In the genomic region with DNA sequence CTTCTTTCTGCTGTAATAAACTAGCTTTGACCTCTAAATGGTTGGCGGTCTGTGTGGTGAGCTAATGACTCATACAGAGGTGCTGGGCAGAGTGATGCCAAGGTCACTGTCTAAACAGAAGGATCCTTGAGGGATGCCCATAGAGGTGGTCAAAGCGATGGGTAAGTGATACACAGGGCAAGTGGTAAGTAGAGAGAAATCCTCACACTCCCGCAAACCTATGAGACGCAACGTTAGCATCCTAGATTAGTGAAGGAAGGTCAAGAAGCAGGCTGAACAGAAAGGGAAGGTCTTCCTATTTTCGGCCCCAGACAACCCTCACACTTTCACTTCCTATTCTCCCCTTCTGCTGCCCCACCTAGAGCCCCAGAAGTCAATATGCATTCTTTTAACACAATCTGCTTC, we compare ENCODE assay signal across 9 cellular contexts.
A peak's percentile ranks its signal among the peaks of the same experiment; 100 is the strongest.
DNase-seq lines count a peak whose midpoint lies in the region; ATAC-seq and TF ChIP-seq lines count a peak whose summit lies in the region.
"Had no signal": no experiment of that assay in that cellular context is flagged by ENCODE, and none has a peak within 500 bp of the region (broad histone marks: within the 10 kb centered on the region; RNA-seq: fewer than 3 reads in every experiment).

No MANE protein-coding gene starts in this region.

- H3K4me3 ChIP-seq in GM23248 (no peak overlapping the region), MG63 (no peak overlapping the region), mucosa of descending colon (no peak overlapping the region)

- intact Hi-C loops in mucosa of descending colon (cut with DNase I, micrococcal nuclease) = no loop called here

- H3K79me2 ChIP-seq in GM23248 (ENCODE audit: insufficient read depth) = no peaks in the 10 kb centered on the region

- H3K36me3 ChIP-seq in GM23248 (ENCODE audit: low read depth) (no peaks in the 10 kb centered on the region), MG63 (no peaks in the 10 kb centered on the region), mucosa of descending colon (ENCODE audit: low read depth) (no peaks in the 10 kb centered on the region)

- H3K27me3 Mint-ChIP-seq in mesothelial cell of epicardium (ENCODE audit: low read depth) = no peaks in the 10 kb centered on the region
- H3K27me3 Mint-ChIP-seq: naive thymus-derived CD8-positive, alpha-beta T cell had no signal

- no peaks in the 10 kb centered on the region for H3F3A ChIP-seq in GM23248 (ENCODE audit: insufficient read depth)

- H3K9me3 ChIP-seq in GM23248 (ENCODE audit: low read depth) (no peaks in the 10 kb centered on the region), MG63 (no peaks in the 10 kb centered on the region), mucosa of descending colon (no peaks in the 10 kb centered on the region)

- WGBS in GM23248 (ENCODE audit: low coverage in 1 of 2, low lambda C conversion rate in 2 of 2, missing lambda C conversion rate in 2 of 2), 2 experiments = 77 to 79% methylated on average over 6 of the region's 6 CpGs

- H3K9ac ChIP-seq in GM23248 = no peak overlapping the region

- H2AFZ ChIP-seq in GM23248 = no peak overlapping the region

- TF ChIP-seq CTCF in mesothelial cell of epicardium (IDR thresholded peaks at IDR 0.05; ENCODE audit: unreplicated experiment) (no peak), mucosa of descending colon (IDR thresholded peaks at IDR 0.05) (no peak)

- DNase-seq in GM23248 (peak; percentile 26), M059J (ENCODE audit: low read depth) (peak; percentile 23), mesothelial cell of epicardium (ENCODE audit: low spot score in 2 of 2, unreplicated experiment in 2 of 2) (no peak), MG63 (no peak), mucosa of descending colon (no peak), activated gamma-delta T cell (lab: John Stamatoyannopoulos, UW) (no peak)
- no peak for DNase-seq in activated CD4-positive, alpha-beta T cell treated with anti-CD3 and anti-CD28 coated beads for 4 hours

- in situ Hi-C loops in GM23248 (cut with MboI) = no loop called here

- peak; percentile 86 for ATAC-seq in GM18519 (IDR thresholded peaks at IDR 0.05; ENCODE audit: low FRiP score, unreplicated experiment)
- no peak for ATAC-seq in mucosa of descending colon

- H3K27ac ChIP-seq in GM23248 = no peak overlapping the region

- peaks cover 65% of the 10 kb centered on the region for H3K4me1 Mint-ChIP-seq in mesothelial cell of epicardium

- H3K9me3 Mint-ChIP-seq in mesothelial cell of epicardium = no peaks in the 10 kb centered on the region
- H3K9me3 Mint-ChIP-seq: naive thymus-derived CD8-positive, alpha-beta T cell had no signal

- H3K27me3 ChIP-seq in GM23248 (replicated peaks; ENCODE audit: insufficient read depth) = peaks cover 15% of the 10 kb centered on the region
- H3K27me3 ChIP-seq in MG63 = no peaks in the 10 kb centered on the region

- no peaks in the 10 kb centered on the region for H3K36me3 Mint-ChIP-seq in mesothelial cell of epicardium
- H3K36me3 Mint-ChIP-seq: naive thymus-derived CD8-positive, alpha-beta T cell had no signal

- no peak overlapping the region for H3K4me2 ChIP-seq in GM23248 (ENCODE audit: unreplicated experiment)

- H4K20me1 ChIP-seq in GM23248 (ENCODE audit: insufficient read depth) = no peaks in the 10 kb centered on the region

- peak overlapping the region; percentile 65 for H3K27ac Mint-ChIP-seq in mesothelial cell of epicardium

- H3K4me1 ChIP-seq in GM23248 (ENCODE audit: insufficient read depth) = peaks cover 5% of the 10 kb centered on the region; the same call in 1 of the 2 replicates
- H3K4me1 ChIP-seq in mucosa of descending colon (ENCODE audit: low read depth) = peaks cover 14% of the 10 kb centered on the region

- no peak overlapping the region for H3K4me3 Mint-ChIP-seq in mesothelial cell of epicardium

- H3K9me2 ChIP-seq in GM23248 (ENCODE audit: insufficient read depth) = no peaks in the 10 kb centered on the region

Comparison
In these comparisons a context has a peak if more than half of its experiments do, and no peak if none do; other contexts are left out.
1. DNase-seq: peak in GM23248 (single experiment) and M059J (single experiment); none in mesothelial cell of epicardium (0 of 2), activated CD4-positive, alpha-beta T cell treated with anti-CD3 and anti-CD28 coated beads for 4 hours (0 of 2), MG63 (single experiment), mucosa of descending colon (0 of 3) and activated gamma-delta T cell (single experiment).